Comparison of ENCODE assay signal across 25 cellular contexts in the genomic region with DNA sequence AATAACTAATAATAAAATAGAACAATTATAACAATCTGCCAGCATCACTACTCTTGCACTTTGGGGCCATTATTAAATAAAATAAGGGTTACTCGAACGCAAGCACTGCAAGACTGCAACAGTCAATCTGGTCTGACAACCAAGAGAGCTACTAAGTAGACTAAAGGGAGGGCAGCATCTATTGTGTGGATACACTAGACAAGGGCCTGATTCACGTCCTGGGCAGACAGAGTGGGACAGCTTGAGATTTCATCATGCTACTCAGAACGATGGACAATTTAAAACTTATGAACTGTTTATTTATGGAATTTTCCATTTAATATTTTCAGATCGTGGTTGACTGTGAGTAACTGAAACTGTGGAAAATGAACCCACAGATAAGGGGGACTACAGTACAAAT. TPM values are rescaled to one million over a fixed set of nuclear protein-coding genes. Genes with fewer than 3 reads are reported as not detected.
DNase-seq lines count a peak whose midpoint lies in the region; ATAC-seq, FAIRE-seq and TF ChIP-seq lines count a peak whose summit lies in the region.
"Had no signal": no experiment of that assay in that cellular context is flagged by ENCODE, and none has a peak within 500 bp of the region (broad histone marks: within the 10 kb centered on the region; RNA-seq: fewer than 3 reads in every experiment).

No MANE protein-coding gene starts in this region.

- H3K14ac ChIP-seq in mesenchymal stem cell (ENCODE audit: low read length in 2 of 2): no peak overlapping the region

- no peaks in the 10 kb centered on the region for H3K27me3 ChIP-seq in GM23338 (ENCODE audit: insufficient read depth)
- H3K27me3 ChIP-seq in GM12878 (replicated peaks in 1 of 2; ENCODE audit: control insufficient read depth in 2 of 2, insufficient read depth in 2 of 2, low read length in 1 of 2): no peaks in the 10 kb centered on the region
- H3K27me3 ChIP-seq in mesenchymal stem cell (ENCODE audit: control insufficient read depth in 1 of 2, insufficient read depth in 1 of 2, low read length in 2 of 2): no peaks in the 10 kb centered on the region
- no peaks in the 10 kb centered on the region for H3K27me3 ChIP-seq in CD4-positive, alpha-beta memory T cell (ENCODE audit: insufficient read depth, low read length)
- H3K27me3 ChIP-seq in upper lobe of right lung: no peaks in the 10 kb centered on the region
- H3K27me3 ChIP-seq: adrenal gland, BLaER1, hepatocyte had no signal

- SMC1A ChIA-PET in GM12878 (lab: Charles Lee; ENCODE audit: uncharacterized antibody, unreplicated experiment): interaction anchor here (1.0 to 3.1 kb wide), 6 partner anchors 9 to 72 kb away, joined by 3 to 17 read pairs (median 6); no protein-coding TSS in a partner anchor

- H3K9me3 ChIP-seq in GM12878 (replicated peaks; ENCODE audit: control insufficient read depth, insufficient read depth, low read length) (peaks cover 2% of the 10 kb centered on the region; the same call in 2 of the 3 replicates), mesenchymal stem cell (ENCODE audit: control insufficient read depth, low read length) (no peaks in the 10 kb centered on the region), upper lobe of right lung (no peaks in the 10 kb centered on the region)
- H3K9me3 ChIP-seq in CD4-positive, alpha-beta memory T cell (ENCODE audit: control insufficient read depth in 1 of 2, low read length in 2 of 2): no peaks in the 10 kb centered on the region
- H3K9me3 ChIP-seq: adrenal gland, BLaER1 had no signal

- H2AFZ ChIP-seq in GM23338 (no peak overlapping the region), GM12878 (ENCODE audit: control insufficient read depth, low read depth, low read length) (no peak overlapping the region), mesenchymal stem cell (ENCODE audit: low read depth, low read length) (no peak overlapping the region)
- H2AFZ ChIP-seq: hepatocyte had no signal

- no peak overlapping the region for H4K91ac ChIP-seq in mesenchymal stem cell (ENCODE audit: low read length)

- H3K36me3 ChIP-seq in GM23338 (ENCODE audit: insufficient read depth): no peaks in the 10 kb centered on the region
- H3K36me3 ChIP-seq in GM12878 (ENCODE audit: control insufficient read depth in 2 of 2, insufficient read depth in 2 of 2, low read length in 1 of 2): peaks cover 0 to 8% of the 10 kb centered on the region in 2 experiments; a peak in 3 of 4 replicates
- no peaks in the 10 kb centered on the region for H3K36me3 ChIP-seq in mesenchymal stem cell (ENCODE audit: control insufficient read depth in 1 of 2, insufficient read depth in 2 of 2, low read depth in 1 of 2, low read length in 2 of 2)
- H3K36me3 ChIP-seq in CD4-positive, alpha-beta memory T cell (ENCODE audit: insufficient read depth, low read length): no peaks in the 10 kb centered on the region
- no peaks in the 10 kb centered on the region for H3K36me3 ChIP-seq in upper lobe of right lung
- H3K36me3 ChIP-seq: adrenal gland, BLaER1 had no signal

- H3K9ac ChIP-seq in GM12878 (ENCODE audit: control insufficient read depth, insufficient read depth, low read length) (no peak overlapping the region), mesenchymal stem cell (ENCODE audit: low read length) (no peak overlapping the region)
- H3K9ac ChIP-seq: BLaER1 had no signal

- no peak for DNase-seq in GM23338 (ENCODE audit: low spot score)
- no peak for DNase-seq in GM12878 (ENCODE audit: low read depth, low spot score)
- peak; percentile 35 for DNase-seq in foreskin melanocyte
- peak; percentile 31 for DNase-seq in mesenchymal stem cell
- DNase-seq in NCI-H2081 treated with DMSO at 0.1 percent for 48 hours (lab: John Stamatoyannopoulos, UW): no peak
- DNase-seq in CD4-positive, alpha-beta memory T cell: no peak
- no peak for DNase-seq in upper lobe of right lung
- DNase-seq: activated CD4-positive, alpha-beta T cell treated with anti-CD3 and anti-CD28 coated beads for 4 hours; activated naive CD4-positive, alpha-beta T cell treated with Interleukin-2 at 50 U/mL for 16 hours; activated T-cell treated with anti-CD3 and anti-CD28 coated beads, Interleukin-2, amount 50 U/mL, for 4 hours; adrenal gland; DND-41; H9; immature natural killer cell; Kasumi-1; NCI-H1694; NCI-H2171; NCI-H510A treated with DMSO at 0.1 percent for 48 hours; T-helper 17 cell had no signal

- H3K79me1 ChIP-seq in mesenchymal stem cell (replicated peaks; ENCODE audit: low read length, poor library complexity, severe bottlenecking): peaks cover 9% of the 10 kb centered on the region

- CTCF ChIA-PET in GM12878 (lab: Yijun Ruan, JAX): interaction anchor here (1.1 to 1.7 kb wide), 3 partner anchors 9 to 35 kb away, joined by 3 to 6 read pairs (median 3); no protein-coding TSS in a partner anchor
- CTCF ChIA-PET in CD4-positive, alpha-beta memory T cell (lab: Charles Lee; ENCODE audit: partially characterized antibody): no interaction called here

- peaks cover 10% of the 10 kb centered on the region; the same call in 2 of the 3 replicates for H3K36me3 Mint-ChIP-seq in GM23338 (ENCODE audit: low read depth)
- peaks cover 7 to 13% of the 10 kb centered on the region in 2 donors for H3K36me3 Mint-ChIP-seq in CD4-positive, alpha-beta memory T cell

- H3K9me2 ChIP-seq in GM23338 (ENCODE audit: insufficient read depth): peaks cover 3% of the 10 kb centered on the region; the same call in 1 of the 2 replicates

- H4K20me1 ChIP-seq in GM23338 (replicated peaks; ENCODE audit: insufficient read depth) (no peaks in the 10 kb centered on the region), GM12878 (ENCODE audit: control insufficient read depth, insufficient read depth) (no peaks in the 10 kb centered on the region)
- H4K20me1 ChIP-seq: BLaER1 had no signal

- TF ChIP-seq RAD21 in GM12878 (IDR thresholded peaks at IDR 0.05; ENCODE audit: insufficient read depth, low read depth, low read length): no peak

- FAIRE-seq in GM12878 (lab: Jason Lieb, UNC): no peak
- FAIRE-seq: bronchial epithelial cell, urothelium cell line had no signal

- no peak overlapping the region for H3K4ac ChIP-seq in mesenchymal stem cell (ENCODE audit: low read depth in 1 of 2, low read length in 2 of 2)

- H2BK15ac ChIP-seq in mesenchymal stem cell (ENCODE audit: low read depth, poor library complexity, severe bottlenecking): no peak overlapping the region

- TF ChIP-seq EP300 in GM12878 (IDR thresholded peaks at IDR 0.05; ENCODE audit: borderline replicate concordance in 1 of 2, control insufficient read depth in 1 of 2, low read depth in 2 of 2, low read length in 2 of 2): no peak

- H2BK12ac ChIP-seq in mesenchymal stem cell (ENCODE audit: low read length in 2 of 2): no peak overlapping the region

- no peak overlapping the region for H2BK120ac ChIP-seq in mesenchymal stem cell (ENCODE audit: low read depth, low read length)

- 63% methylated on average over 5 of the region's 5 CpGs for WGBS in GM12878 (ENCODE audit: insufficient coverage, insufficient replicate concordance, low lambda C conversion rate, missing lambda C conversion rate)
- whole genome bisulfite sequencing in mesenchymal stem cell: 90% methylated on average over 5 of the region's 5 CpGs

- no peaks in the 10 kb centered on the region for H3K27me3 Mint-ChIP-seq in GM23338 (ENCODE audit: insufficient read depth, low read depth, poor library complexity)
- no peaks in the 10 kb centered on the region for H3K27me3 Mint-ChIP-seq in CD4-positive, alpha-beta memory T cell
- H3K27me3 Mint-ChIP-seq: T-helper 17 cell had no signal

- POLR2A ChIA-PET in GM12878 (lab: Charles Lee): interaction anchor here (1.2 to 1.7 kb wide), 5 partner anchors 8 to 92 kb away, joined by 3 to 9 read pairs (median 4); no protein-coding TSS in a partner anchor
- POLR2A ChIA-PET in CD4-positive, alpha-beta memory T cell (lab: Charles Lee; ENCODE audit: partially characterized antibody): no interaction called here

- H3K4me2 ChIP-seq in GM23338 (no peak overlapping the region), GM12878 (ENCODE audit: control insufficient read depth, insufficient read depth) (no peak overlapping the region), mesenchymal stem cell (ENCODE audit: low read length, poor library complexity, severe bottlenecking) (no peak overlapping the region)
- H3K4me2 ChIP-seq: BLaER1, hepatocyte had no signal

- H3F3A ChIP-seq in GM23338 (replicated peaks; ENCODE audit: low read depth): no peaks in the 10 kb centered on the region

- in situ Hi-C loops in GM12878 (cut with MboI): no loop called here

- H2BK5ac ChIP-seq in mesenchymal stem cell (ENCODE audit: low read depth, low read length, poor library complexity, severe bottlenecking): no peak overlapping the region

- H3K4me3 ChIP-seq in GM23338 (no peak overlapping the region), GM12878 (no peak overlapping the region), mesenchymal stem cell (ENCODE audit: insufficient read depth in 1 of 2, low read depth in 1 of 2, low read length in 2 of 2) (no peak overlapping the region), upper lobe of right lung (no peak overlapping the region)
- no peak overlapping the region for H3K4me3 ChIP-seq in CD4-positive, alpha-beta memory T cell (ENCODE audit: low read length in 2 of 2)
- H3K4me3 ChIP-seq: adrenal gland, BLaER1, hepatocyte had no signal

- H3K4me1 ChIP-seq in GM23338 (ENCODE audit: insufficient read depth): peaks cover 18% of the 10 kb centered on the region
- H3K4me1 ChIP-seq in GM12878 (ENCODE audit: control insufficient read depth, insufficient read depth, low read length): no peaks in the 10 kb centered on the region
- H3K4me1 ChIP-seq in mesenchymal stem cell (ENCODE audit: control insufficient read depth, insufficient read depth, low read depth, low read length): no peaks in the 10 kb centered on the region
- peaks cover 14% of the 10 kb centered on the region for H3K4me1 ChIP-seq in CD4-positive, alpha-beta memory T cell (ENCODE audit: insufficient read depth, low read length)
- no peaks in the 10 kb centered on the region for H3K4me1 ChIP-seq in upper lobe of right lung
- H3K4me1 ChIP-seq: adrenal gland, BLaER1 had no signal

- H3K18ac ChIP-seq in mesenchymal stem cell (ENCODE audit: low read depth in 1 of 2, low read length in 2 of 2): no peak overlapping the region

- no TSS peak for BruUV-seq in GM12878 (replicated peaks; lab: Mats Ljungman, UMichigan)

- RAD21 ChIA-PET in GM12878 (lab: Charles Lee; ENCODE audit: unreplicated experiment): interaction anchor here (1.0 to 2.8 kb wide), 5 partner anchors 9 to 73 kb away, joined by 3 to 9 read pairs (median 5); no protein-coding TSS in a partner anchor

- no peak overlapping the region for H3K23ac ChIP-seq in mesenchymal stem cell (ENCODE audit: low read length in 2 of 2)

- H3K4me3 Mint-ChIP-seq in GM23338: no peak overlapping the region
- no peak overlapping the region for H3K4me3 Mint-ChIP-seq in CD4-positive, alpha-beta memory T cell
- H3K4me3 Mint-ChIP-seq: activated T-cell treated with anti-CD3 and anti-CD28 coated beads, Interleukin-2, amount 50 U/mL, for 4 hours; H9; immature natural killer cell; T-helper 17 cell had no signal

- TF ChIP-seq POLR2A in GM12878 (IDR thresholded peaks at IDR 0.05; ENCODE audit: low read depth, low read length): no peak

- H3K79me2 ChIP-seq in GM23338 (replicated peaks; ENCODE audit: insufficient read depth) (peaks cover 95% of the 10 kb centered on the region), GM12878 (ENCODE audit: control insufficient read depth, insufficient read depth, low read length) (peaks cover 80% of the 10 kb centered on the region)

- H2AK5ac ChIP-seq in mesenchymal stem cell (ENCODE audit: low read length, severe bottlenecking): no peak overlapping the region

- peaks cover 3% of the 10 kb centered on the region; the same call in 1 of the 3 replicates for H3K9me3 Mint-ChIP-seq in GM23338
- H3K9me3 Mint-ChIP-seq in CD4-positive, alpha-beta memory T cell: peaks cover 0 to 8% (median 0%) of the 10 kb centered on the region in 8 donors
- H3K9me3 Mint-ChIP-seq: activated T-cell treated with anti-CD3 and anti-CD28 coated beads, Interleukin-2, amount 50 U/mL, for 4 hours had no signal

- ATAC-seq in GM23338 (no peak), GM12878 (peak; percentile 55), GM18858 (IDR thresholded peaks at IDR 0.05; ENCODE audit: unreplicated experiment) (no peak), upper lobe of right lung (no peak)
- ATAC-seq: activated T-cell treated with anti-CD3 and anti-CD28 coated beads, Interleukin-2, amount 50 U/mL, for 4 hours; Panc1; T-helper 17 cell had no signal

- TF ChIP-seq CTCF in GM23338 (conservative IDR thresholded peaks at IDR 0.05; ENCODE audit: low read depth in 2 of 2) (no peak), GM12878 (IDR thresholded peaks at IDR 0.05 in 2 of 3, conservative IDR thresholded peaks at IDR 0.05 in 1 of 3; ENCODE audit: control insufficient read depth in 2 of 3, extremely low read depth in 1 of 3, insufficient read depth in 1 of 3, low read depth in 3 of 3, low read length in 3 of 3) (no peak), upper lobe of right lung (IDR thresholded peaks at IDR 0.05) (no peak)

- H3K27ac ChIP-seq in GM23338 (ENCODE audit: low read depth) (0 out of 2 replicates have a peak overlapping the region, but pooled peaks have one; percentile 10), GM12878 (ENCODE audit: control insufficient read depth, insufficient read depth) (no peak overlapping the region), mesenchymal stem cell (ENCODE audit: low read length, poor library complexity, severe bottlenecking) (no peak overlapping the region), upper lobe of right lung (no peak overlapping the region)
- H3K27ac ChIP-seq in CD4-positive, alpha-beta memory T cell (ENCODE audit: low read depth, low read length): no peak overlapping the region
- H3K27ac ChIP-seq: adrenal gland, BLaER1, hepatocyte had no signal

- intact Hi-C loops in GM12878 (cut with micrococcal nuclease; ENCODE audit: unreplicated experiment): no loop called here
- intact Hi-C loops in CD4-positive, alpha-beta memory T cell (cut with micrococcal nuclease): no loop called here
- intact Hi-C loops in upper lobe of right lung (cut with DNase I): no loop called here

- H4K8ac ChIP-seq in mesenchymal stem cell (ENCODE audit: low read length): no peak overlapping the region

- peaks cover 22% of the 10 kb centered on the region; the same call in 2 of the 3 replicates for H3K4me1 Mint-ChIP-seq in GM23338
- peaks cover 32 to 65% (median 45%) of the 10 kb centered on the region in 4 donors for H3K4me1 Mint-ChIP-seq in CD4-positive, alpha-beta memory T cell

- no peak overlapping the region for H3K27ac Mint-ChIP-seq in GM23338
- peak overlapping the region in 2 of 7 donors; percentile 26 to 74 for H3K27ac Mint-ChIP-seq in CD4-positive, alpha-beta memory T cell
- H3K27ac Mint-ChIP-seq: H9, T-helper 17 cell had no signal

RNA-seq across cellular contexts. Expression of a gene that starts 39.5 kb away (rescaled TPM):
- 34.3 and 49.2 TPM in 2 replicates for total RNA-seq in GM23338 (2014; rRNA removed; shearing (Covaris generic))
- polyA plus RNA-seq in GM23338 (2016; fragmentation: Nextera tagmentation; extraction: Ambion mirVana) (14.1 and 14.6 TPM in 2 replicates), GM12878 (2011; rRNA removed) (29.8 and 31.3 TPM in 2 replicates), GM12878 (2014; fragmentation: Illumina TruSeq; extraction: Trizol) (65.1 and 67.4 TPM in 2 replicates), GM12878 (2014; fragmentation: Nextera tagmentation; extraction: Ambion mirVana) (10 to 100 TPM; 13.9 to 15.9 TPM), GM12878 (2014; rRNA removed) (35.3 and 39.5 TPM in 2 replicates), GM12878 (2016; fragmentation: Nextera tagmentation; extraction: Ambion mirVana) (10 to 100 TPM; 53.5 to 63.5 TPM)
- 150 and 178 TPM in 2 replicates for total RNA-seq in GM12878 (2013; cell fraction: nucleolus; rRNA removed)
- total RNA-seq in GM12878 (2014; rRNA removed) (44.8 and 55.4 TPM in 2 replicates), GM12878 (2014; rRNA removed; fragmentation: Illumina TruSeq; extraction: Trizol) (51.6 and 52.1 TPM in 2 replicates), GM12878 (2021) (73.6 and 74.3 TPM in 2 replicates), upper lobe of right lung (35.3 TPM)
- polyA plus RNA-seq in GM12878 (2011; ENCODE audit: low read depth): 34.0 TPM
- polyA plus RNA-seq in GM12878 (2011; cell fraction: cytosol; rRNA removed): 13.9 and 16.5 TPM in 2 replicates
- polyA plus RNA-seq in GM12878 (2011; cell fraction: nucleus; rRNA removed): 56.3 and 56.8 TPM in 2 replicates
- 54.7 and 56.7 TPM in 2 replicates for polyA plus RNA-seq in GM12878 (2012)
- polyA minus RNA-seq in GM12878 (2011; rRNA and poly(A)+ RNA removed): 49.2 and 55.0 TPM in 2 replicates
- polyA minus RNA-seq in GM12878 (2011; cell fraction: cytosol; rRNA and poly(A)+ RNA removed): 11.8 and 14.1 TPM in 2 replicates
- polyA minus RNA-seq in GM12878 (2011; cell fraction: nucleus; rRNA and poly(A)+ RNA removed): 87.8 and 130 TPM in 2 replicates
- polyA plus RNA-seq in mesenchymal stem cell (2013, experiment 1 of 2): 12.9 TPM
- 11.9 TPM for polyA plus RNA-seq in mesenchymal stem cell (2013, experiment 2 of 2)
- 10 to 100 TPM; 86.3 to 93.5 TPM for total RNA-seq in CD4-positive, alpha-beta memory T cell
- 10 to 100 TPM; 14.6 to 29.8 TPM for polyA plus RNA-seq in CD4-positive, alpha-beta memory T cell

Comparison
In these comparisons a context has a peak if more than half of its experiments do, and no peak if none do; other contexts are left out.
1. DNase-seq: peak in foreskin melanocyte (single experiment) and mesenchymal stem cell (single experiment); none in GM23338 (single experiment), GM12878 (single experiment), NCI-H2081 treated with DMSO at 0.1 percent for 48 hours (single experiment), CD4-positive, alpha-beta memory T cell (0 of 5) and upper lobe of right lung (single experiment).